13 cellular contexts compared by ENCODE assay signal in genomic region chr11:130022799-130023198, GRCh38. TPM values are rescaled to one million over a fixed set of nuclear protein-coding genes. Genes with fewer than 3 reads are reported as not detected.
DNase-seq lines count a peak whose midpoint lies in the region; ATAC-seq and TF ChIP-seq lines count a peak whose summit lies in the region.
"Had no signal": no experiment of that assay in that cellular context is flagged by ENCODE, and none has a peak within 500 bp of the region (broad histone marks: within the 10 kb centered on the region; RNA-seq: fewer than 3 reads in every experiment).

No MANE protein-coding gene starts in this region.

- TF ChIP-seq CTCF in vagina (IDR thresholded peaks at IDR 0.05): no peak
- TF ChIP-seq CTCF in dorsolateral prefrontal cortex (IDR thresholded peaks at IDR 0.05 in 54 of 56, conservative IDR thresholded peaks at IDR 0.05 in 2 of 56; ENCODE audit: low read depth in 1 of 56, partially characterized antibody in 56 of 56): no peak

- H3K36me3 Mint-ChIP-seq in activated T-cell treated with anti-CD3 and anti-CD28 coated beads, Interleukin-2, amount 50 U/mL, for 72 hours (ENCODE audit: insufficient read depth in 2 of 2): no peaks in the 10 kb centered on the region
- H3K36me3 Mint-ChIP-seq: brain; CD8-positive, alpha-beta memory T cell had no signal

- H3K27me3 ChIP-seq in vagina: no peaks in the 10 kb centered on the region
- H3K27me3 ChIP-seq in dorsolateral prefrontal cortex: no peaks in the 10 kb centered on the region
- H3K27me3 ChIP-seq: esophagus muscularis mucosa had no signal

- H3K27ac ChIP-seq in vagina: no peak overlapping the region
- no peak overlapping the region for H3K27ac ChIP-seq in dorsolateral prefrontal cortex
- H3K27ac ChIP-seq: esophagus muscularis mucosa had no signal

- no peak overlapping the region for H3K27ac Mint-ChIP-seq in activated T-cell treated with anti-CD3 and anti-CD28 coated beads, Interleukin-2, amount 50 U/mL, for 72 hours
- H3K27ac Mint-ChIP-seq: CD8-positive, alpha-beta memory T cell had no signal

- no peak overlapping the region for H3K4me3 Mint-ChIP-seq in activated T-cell treated with anti-CD3 and anti-CD28 coated beads, Interleukin-2, amount 50 U/mL, for 72 hours
- H3K4me3 Mint-ChIP-seq: brain; CD8-positive, alpha-beta memory T cell; H9 had no signal

- no peak for TF ChIP-seq POLR2A in vagina (IDR thresholded peaks at IDR 0.05)

- no peak overlapping the region for H3K4me3 ChIP-seq in vagina
- no peak overlapping the region for H3K4me3 ChIP-seq in dorsolateral prefrontal cortex
- H3K4me3 ChIP-seq: esophagus muscularis mucosa had no signal

- no peaks in the 10 kb centered on the region for H3K4me1 Mint-ChIP-seq in activated T-cell treated with anti-CD3 and anti-CD28 coated beads, Interleukin-2, amount 50 U/mL, for 72 hours (ENCODE audit: low read depth)
- H3K4me1 Mint-ChIP-seq: brain; CD8-positive, alpha-beta memory T cell had no signal

- H3K9me3 Mint-ChIP-seq in activated T-cell treated with anti-CD3 and anti-CD28 coated beads, Interleukin-2, amount 50 U/mL, for 72 hours: no peaks in the 10 kb centered on the region
- H3K9me3 Mint-ChIP-seq: CD8-positive, alpha-beta memory T cell had no signal

- peak; percentile 18 for ATAC-seq in GM18858 (IDR thresholded peaks at IDR 0.05; ENCODE audit: unreplicated experiment)
- peak; percentile 17 for ATAC-seq in GM21786 (IDR thresholded peaks at IDR 0.05; ENCODE audit: unreplicated experiment)
- ATAC-seq in activated T-cell treated with anti-CD3 and anti-CD28 coated beads, Interleukin-2, amount 50 U/mL, for 72 hours (replicated peaks in 1 of 2): no peak

- intact Hi-C loops in vagina (cut with DNase I): no loop called here
- intact Hi-C loops in dorsolateral prefrontal cortex (cut with DNase I): no loop called here

- H3K9me3 ChIP-seq in vagina: no peaks in the 10 kb centered on the region
- H3K9me3 ChIP-seq: esophagus muscularis mucosa had no signal

- no peaks in the 10 kb centered on the region for H3K27me3 Mint-ChIP-seq in activated T-cell treated with anti-CD3 and anti-CD28 coated beads, Interleukin-2, amount 50 U/mL, for 72 hours (ENCODE audit: low read depth)
- H3K27me3 Mint-ChIP-seq: brain had no signal

- no peaks in the 10 kb centered on the region for H3K36me3 ChIP-seq in vagina
- H3K36me3 ChIP-seq: esophagus muscularis mucosa had no signal

- DNase-seq in Kasumi-1 (lab: John Stamatoyannopoulos, UW) (peak; percentile 40 to 58), kidney tubule cell (ENCODE audit: low spot score) (peak; percentile 74), vagina (ENCODE audit: extremely low spot score in 2 of 2) (no peak), dorsolateral prefrontal cortex (no peak), GF-D8 (lab: John Stamatoyannopoulos, UW) (no peak)
- DNase-seq in activated T-cell treated with anti-CD3 and anti-CD28 coated beads, Interleukin-2, amount 50 U/mL, for 72 hours: no peak
- DNase-seq: CD8-positive, alpha-beta memory T cell; H9; NCI-H146 had no signal

- H3K4me1 ChIP-seq in vagina: no peaks in the 10 kb centered on the region
- H3K4me1 ChIP-seq: esophagus muscularis mucosa had no signal

RNA-seq across cellular contexts. Expression of gene PRDM10, which starts 20.2 kb away (rescaled TPM):
- 11.3 TPM for total RNA-seq in vagina
- total RNA-seq in activated T-cell treated with anti-CD3 and anti-CD28 coated beads, Interleukin-2, amount 50 U/mL, for 72 hours: 1 to 10 TPM; 5.4 to 5.5 TPM
- total RNA-seq in dorsolateral prefrontal cortex: 10 to 100 TPM; 11.0 to 30.1 (median 17.7) TPM

RNA-seq across cellular contexts. Expression of gene APLP2, which starts 46.9 kb away (rescaled TPM):
- total RNA-seq in vagina: 234 TPM
- total RNA-seq in activated T-cell treated with anti-CD3 and anti-CD28 coated beads, Interleukin-2, amount 50 U/mL, for 72 hours: 10 to 100 TPM; 37.8 to 44.2 TPM
- 100 to 1,000 TPM; 165 to 404 (median 324) TPM for total RNA-seq in dorsolateral prefrontal cortex

Comparison
In these comparisons a context has a peak if more than half of its experiments do, and no peak if none do; other contexts are left out.
1. ATAC-seq: peak in GM18858 (single experiment) and GM21786 (single experiment); none in activated T-cell treated with anti-CD3 and anti-CD28 coated beads, Interleukin-2, amount 50 U/mL, for 72 hours (0 of 2).
2. DNase-seq: peak in Kasumi-1 (2 of 2) and kidney tubule cell (single experiment); none in vagina (0 of 2), activated T-cell treated with anti-CD3 and anti-CD28 coated beads, Interleukin-2, amount 50 U/mL, for 72 hours (0 of 2), dorsolateral prefrontal cortex (0 of 10) and GF-D8 (single experiment).